ENCODE assay signal across 19 cellular contexts in genomic region chr9:115930472-115930871, GRCh38.
"Had no signal": no experiment of that assay in that cellular context is flagged by ENCODE, and none has a peak within 500 bp of the region (broad histone marks: within the 10 kb centered on the region; RNA-seq: fewer than 3 reads in every experiment).

No MANE protein-coding gene starts in this region.

- H3K4me1 Mint-ChIP-seq: activated CD4-positive, alpha-beta T cell treated with anti-CD3 and anti-CD28 coated beads, Interleukin-2, amount 10 ng/mL, durations not matched to agents 24 days and 14 days; activated T-helper 17 cell treated with anti-CD3 and anti-CD28 coated beads, Interleukin-2, amount 50 U/mL, for 72 hours; neural progenitor cell; stimulated activated naive CD8-positive, alpha-beta T cell treated with anti-CD3 and anti-CD28 coated beads, Interleukin-15, amount 100 ng/mL, for 72 hours had no signal

- H3K27me3 Mint-ChIP-seq: activated CD4-positive, alpha-beta T cell treated with anti-CD3 and anti-CD28 coated beads, Interleukin-2, amount 10 ng/mL, durations not matched to agents 24 days and 14 days; stimulated activated naive CD8-positive, alpha-beta T cell treated with anti-CD3 and anti-CD28 coated beads, Interleukin-15, amount 100 ng/mL, for 72 hours had no signal

- H3K4me2 ChIP-seq: neural progenitor cell had no signal

- H3K27ac Mint-ChIP-seq: activated CD4-positive, alpha-beta T cell treated with anti-CD3 and anti-CD28 coated beads, Interleukin-2, amount 10 ng/mL, durations not matched to agents 24 days and 14 days; activated naive CD4-positive, alpha-beta T cell treated with anti-CD3 and anti-CD28 coated beads for 36 hours; activated T-helper 17 cell treated with anti-CD3 and anti-CD28 coated beads, Interleukin-2, amount 50 U/mL, for 72 hours; mesothelial cell of epicardium; neural progenitor cell; stimulated activated naive CD8-positive, alpha-beta T cell treated with anti-CD3 and anti-CD28 coated beads, Interleukin-15, amount 100 ng/mL, for 72 hours; T-helper 1 cell treated with Interleukin-12 subunit alpha and Interleukin-12 subunit beta and Interleukin-4 antibody, amounts not matched to agents 30 μg/mL and 1 μg/mL, for 36 hours; WTC11 had no signal

- H3K4me3 Mint-ChIP-seq: activated CD4-positive, alpha-beta T cell treated with anti-CD3 and anti-CD28 coated beads, Interleukin-2, amount 10 ng/mL, durations not matched to agents 24 days and 14 days; activated naive CD4-positive, alpha-beta T cell treated with anti-CD3 and anti-CD28 coated beads for 36 hours; activated T-helper 17 cell treated with anti-CD3 and anti-CD28 coated beads, Interleukin-2, amount 50 U/mL, for 72 hours; mesothelial cell of epicardium; neural progenitor cell; stimulated activated naive CD8-positive, alpha-beta T cell treated with anti-CD3 and anti-CD28 coated beads, Interleukin-15, amount 100 ng/mL, for 72 hours; T-helper 1 cell treated with Interleukin-12 subunit alpha and Interleukin-12 subunit beta and Interleukin-4 antibody, amounts not matched to agents 30 μg/mL and 1 μg/mL, for 36 hours; WTC11 had no signal

- H3K9me3 Mint-ChIP-seq: activated CD4-positive, alpha-beta T cell treated with anti-CD3 and anti-CD28 coated beads, Interleukin-2, amount 10 ng/mL, durations not matched to agents 24 days and 14 days; neural progenitor cell had no signal

- H3K4me3 ChIP-seq: dorsolateral prefrontal cortex, heart right ventricle, neural progenitor cell, pancreas, skin epidermis, testis had no signal

- H2AFZ ChIP-seq: neural progenitor cell had no signal

- H3K9ac ChIP-seq: neural progenitor cell had no signal

- H3K4me1 ChIP-seq: heart right ventricle, neural progenitor cell, pancreas, testis had no signal

- DNase-seq: activated CD4-positive, alpha-beta T cell treated with anti-CD3 and anti-CD28 coated beads, Interleukin-2, amount 10 ng/mL, durations not matched to agents 24 days and 14 days; activated CD8-positive, alpha-beta memory T cell treated with anti-CD3 and anti-CD28 coated beads for 24 hours; activated naive CD4-positive, alpha-beta T cell treated with anti-CD3 and anti-CD28 coated beads for 36 hours; dorsolateral prefrontal cortex; foreskin melanocyte; heart right ventricle; left ventricle myocardium superior; pancreas; retina; stimulated activated CD4-positive, alpha-beta T cell treated with anti-CD3 and anti-CD28 coated beads, Interleukin-4, amount 100 ng/mL, for 4 hours; stimulated activated naive CD8-positive, alpha-beta T cell treated with anti-CD3 and anti-CD28 coated beads, Interleukin-15, amount 100 ng/mL, for 72 hours; testis had no signal

- H3K9me3 ChIP-seq: heart right ventricle, pancreas, testis had no signal

- ATAC-seq: activated T-helper 17 cell treated with anti-CD3 and anti-CD28 coated beads, Interleukin-2, amount 50 U/mL, for 72 hours; esophagus mucosa; heart right ventricle; left ventricle myocardium superior; pancreas; stimulated activated naive CD8-positive, alpha-beta T cell treated with anti-CD3 and anti-CD28 coated beads, Interleukin-15, amount 100 ng/mL, for 72 hours; WTC11 had no signal

- H3K36me3 ChIP-seq: heart right ventricle, neural progenitor cell, pancreas had no signal

- H3K36me3 Mint-ChIP-seq: mesothelial cell of epicardium, neural progenitor cell, WTC11 had no signal

- H3K27ac ChIP-seq: dorsolateral prefrontal cortex, heart right ventricle, neural progenitor cell, pancreas, skin epidermis, testis had no signal

- H3K27me3 ChIP-seq: heart right ventricle, neural progenitor cell, pancreas, testis had no signal
